ENCODE assay signal across 1 cellular context in genomic region chr3:185280572-185281365, GRCh38.
TF ChIP-seq lines count a peak whose summit lies in the region.

No MANE protein-coding gene starts in this region.

TF ChIP-seq in GM23338, 12 proteins besides CTCF, POLR2A, EP300 and RAD21 (continued from another document):
- TF ChIP-seq, protein P1, sequence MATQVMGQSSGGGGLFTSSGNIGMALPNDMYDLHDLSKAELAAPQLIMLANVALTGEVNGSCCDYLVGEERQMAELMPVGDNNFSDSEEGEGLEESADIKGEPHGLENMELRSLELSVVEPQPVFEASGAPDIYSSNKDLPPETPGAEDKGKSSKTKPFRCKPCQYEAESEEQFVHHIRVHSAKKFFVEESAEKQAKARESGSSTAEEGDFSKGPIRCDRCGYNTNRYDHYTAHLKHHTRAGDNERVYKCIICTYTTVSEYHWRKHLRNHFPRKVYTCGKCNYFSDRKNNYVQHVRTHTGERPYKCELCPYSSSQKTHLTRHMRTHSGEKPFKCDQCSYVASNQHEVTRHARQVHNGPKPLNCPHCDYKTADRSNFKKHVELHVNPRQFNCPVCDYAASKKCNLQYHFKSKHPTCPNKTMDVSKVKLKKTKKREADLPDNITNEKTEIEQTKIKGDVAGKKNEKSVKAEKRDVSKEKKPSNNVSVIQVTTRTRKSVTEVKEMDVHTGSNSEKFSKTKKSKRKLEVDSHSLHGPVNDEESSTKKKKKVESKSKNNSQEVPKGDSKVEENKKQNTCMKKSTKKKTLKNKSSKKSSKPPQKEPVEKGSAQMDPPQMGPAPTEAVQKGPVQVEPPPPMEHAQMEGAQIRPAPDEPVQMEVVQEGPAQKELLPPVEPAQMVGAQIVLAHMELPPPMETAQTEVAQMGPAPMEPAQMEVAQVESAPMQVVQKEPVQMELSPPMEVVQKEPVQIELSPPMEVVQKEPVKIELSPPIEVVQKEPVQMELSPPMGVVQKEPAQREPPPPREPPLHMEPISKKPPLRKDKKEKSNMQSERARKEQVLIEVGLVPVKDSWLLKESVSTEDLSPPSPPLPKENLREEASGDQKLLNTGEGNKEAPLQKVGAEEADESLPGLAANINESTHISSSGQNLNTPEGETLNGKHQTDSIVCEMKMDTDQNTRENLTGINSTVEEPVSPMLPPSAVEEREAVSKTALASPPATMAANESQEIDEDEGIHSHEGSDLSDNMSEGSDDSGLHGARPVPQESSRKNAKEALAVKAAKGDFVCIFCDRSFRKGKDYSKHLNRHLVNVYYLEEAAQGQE (IDR thresholded peaks at IDR 0.05; ENCODE audit: unreplicated experiment), result no peak
